Comparison of ENCODE assay signal across 9 cellular contexts in the genomic region with DNA sequence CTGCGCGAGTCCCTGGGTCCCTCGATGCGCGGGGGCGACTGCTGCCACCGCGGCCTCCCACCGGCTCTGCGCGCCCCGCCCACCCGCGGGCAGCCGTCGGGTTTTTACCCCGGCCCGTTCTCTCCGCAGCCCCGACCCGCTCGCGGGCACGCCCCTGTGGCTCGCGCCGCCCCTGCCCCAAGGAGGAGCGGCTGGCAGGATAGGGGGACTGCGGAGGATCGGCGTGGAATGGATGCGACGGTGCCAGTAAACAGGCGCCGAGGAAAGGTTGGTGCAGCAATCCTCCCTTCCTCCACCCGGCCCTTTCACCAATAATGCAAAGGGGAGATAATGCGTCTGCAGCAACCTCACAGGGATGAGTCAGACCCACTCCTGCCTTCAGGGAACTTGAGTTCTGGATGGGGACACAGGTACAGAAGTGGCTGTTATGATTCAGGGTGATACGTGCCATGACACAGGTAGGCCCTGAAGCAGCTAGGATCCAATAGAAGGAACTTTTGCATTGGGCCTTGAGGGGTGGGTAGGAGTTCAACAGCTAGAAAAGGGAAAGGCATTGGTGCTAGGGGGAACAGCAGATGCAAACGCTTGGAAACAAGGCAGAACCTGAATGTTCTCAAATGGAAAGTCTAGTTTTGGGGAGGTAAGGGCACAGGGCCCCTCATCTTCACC. TPM values are rescaled to one million over a fixed set of nuclear protein-coding genes. Genes with fewer than 3 reads are reported as not detected.
DNase-seq lines count a peak whose midpoint lies in the region; ATAC-seq and TF ChIP-seq lines count a peak whose summit lies in the region.
"Had no signal": no experiment of that assay in that cellular context is flagged by ENCODE, and none has a peak within 500 bp of the region (broad histone marks: within the 10 kb centered on the region; RNA-seq: fewer than 3 reads in every experiment).

No MANE protein-coding gene starts in this region.

- peak; percentile 52 for ATAC-seq in T-helper 17 cell

- no peak overlapping the region for H3K4me3 Mint-ChIP-seq in MCF 10A (ENCODE audit: unreplicated experiment)
- H3K4me3 Mint-ChIP-seq in T-helper 17 cell, result no peak overlapping the region
- H3K4me3 Mint-ChIP-seq in immature natural killer cell, result peak overlapping the region; percentile 33 to 71 (median 56)

- intact Hi-C loops in MCF 10A (cut with micrococcal nuclease), result no loop called here
- intact Hi-C loops in transverse colon (cut with DNase I; ENCODE audit: low total_unique reads), result no loop called here

- WGBS in transverse colon (ENCODE audit: low coverage in 1 of 2), 2 donors, result 10 to 60% methylated on average over 1 to 32 of the region's 39 CpGs

- H3K36me3 ChIP-seq in transverse colon, result no peaks in the 10 kb centered on the region

- POLR2A ChIA-PET in MCF 10A (lab: Yijun Ruan, JAX), result no interaction called here

- H3K4me3 ChIP-seq in transverse colon, result peak overlapping the region in 3 of 4 donors; percentile 40 to 55 (median 53)

- TF ChIP-seq POLR2A in transverse colon (IDR thresholded peaks at IDR 0.05), result no peak

- CTCF ChIA-PET in MCF 10A (lab: Yijun Ruan, JAX), result interaction anchor here (1.0 to 2.5 kb wide), 2 partner anchors 43 to 52 kb away, joined by 3 to 10 read pairs; no protein-coding TSS in a partner anchor

- H3K27ac Mint-ChIP-seq in MCF 10A (ENCODE audit: low read depth, unreplicated experiment) (no peak overlapping the region), T-helper 17 cell (no peak overlapping the region), immature natural killer cell (no peak overlapping the region)

- H3K4me1 Mint-ChIP-seq in MCF 10A (ENCODE audit: insufficient read depth, unreplicated experiment), result no peaks in the 10 kb centered on the region
- no peaks in the 10 kb centered on the region for H3K4me1 Mint-ChIP-seq in T-helper 17 cell
- H3K4me1 Mint-ChIP-seq in immature natural killer cell, result peaks cover 6 to 14% of the 10 kb centered on the region in 2 donors

- H3K27me3 Mint-ChIP-seq in MCF 10A (ENCODE audit: insufficient read depth, unreplicated experiment) (no peaks in the 10 kb centered on the region), T-helper 17 cell (peaks cover 22% of the 10 kb centered on the region), immature natural killer cell (ENCODE audit: low read depth in 3 of 3) (peaks cover 4 to 17% (median 12%) of the 10 kb centered on the region in 3 donors)

- in situ Hi-C loops in T47D (cut with HindIII; ENCODE audit: low pct_unique_long_range_greater_than_20kb, low sequenced_read_pairs), result no loop called here
- in situ Hi-C loops in transverse colon (cut with MboI; ENCODE audit: low pct_ligation_motif_present in 1 of 4, low pct_unique_long_range_greater_than_20kb in 1 of 4, low sequenced_read_pairs in 3 of 4), result no loop called here

- H3K36me3 Mint-ChIP-seq in MCF 10A (ENCODE audit: insufficient read depth, unreplicated experiment) (peaks cover 6% of the 10 kb centered on the region), T-helper 17 cell (ENCODE audit: low read depth) (peaks cover 3% of the 10 kb centered on the region), immature natural killer cell (peaks cover 0 to 2% (median 0%) of the 10 kb centered on the region in 3 donors)

- peak; percentile 45 to 54 for DNase-seq in T47D (ENCODE audit: low read depth in 1 of 2, low spot score in 1 of 2)
- DNase-seq in MCF 10A (ENCODE audit: unreplicated experiment), result no peak
- DNase-seq in T-helper 17 cell, result no peak
- DNase-seq in immature natural killer cell, result no peak
- no peak for DNase-seq in transverse colon
- no peak for DNase-seq in HT-29 (ENCODE audit: low spot score)
- no peak for DNase-seq in EL
- DNase-seq in SK-N-DZ (ENCODE audit: low spot score), result no peak
- DNase-seq: NCI-H1048 had no signal

- H3K9me3 Mint-ChIP-seq in MCF 10A (ENCODE audit: unreplicated experiment) (peaks cover 3% of the 10 kb centered on the region), immature natural killer cell (peaks cover under 1 to 7% (median 2%) of the 10 kb centered on the region in 6 donors)

- peaks cover 7 to 38% (median 36%) of the 10 kb centered on the region in 4 donors for H3K4me1 ChIP-seq in transverse colon

- H3K27me3 ChIP-seq in transverse colon, result peaks cover 37% of the 10 kb centered on the region

- TF ChIP-seq CTCF in MCF 10A (IDR thresholded peaks at IDR 0.05; ENCODE audit: unreplicated experiment), result no peak
- no peak for TF ChIP-seq CTCF in transverse colon (IDR thresholded peaks at IDR 0.05)

- H3K9me3 ChIP-seq in T-helper 17 cell (ENCODE audit: control insufficient read depth, low read length, poor library complexity, severe bottlenecking) (no peaks in the 10 kb centered on the region), transverse colon (no peaks in the 10 kb centered on the region)

- H3K27ac ChIP-seq in transverse colon, result peak overlapping the region; percentile 72 to 87 (median 84)

- TF ChIP-seq EP300 in transverse colon (IDR thresholded peaks at IDR 0.05; ENCODE audit: low read depth), result no peak

- no TSS peak for BruUV-seq in MCF 10A (replicated peaks; lab: Mats Ljungman, UMichigan)

RNA-seq across cellular contexts. Expression of a gene that starts 0.6 kb away (rescaled TPM):
- total RNA-seq in MCF 10A (2022) (0.07 and 0.39 TPM in 2 replicates), T-helper 17 cell (under 1 TPM in 1 of 2 donors, not detected in 1; 0.30 TPM), transverse colon (10 to 100 TPM in 3 of 4 donors, 1 to 10 TPM in 1; 4.9 to 33.2 (median 23.7) TPM)
- polyA plus RNA-seq in immature natural killer cell, result 10 to 100 TPM in 2 of 3 donors, 1 to 10 TPM in 1; 7.8 to 21.7 (median 12.1) TPM
- 87.3 and 94.2 TPM in 2 replicates for total RNA-seq in HT-29 (2014; rRNA removed; shearing (Covaris generic))
- polyA plus RNA-seq in SK-N-DZ (2014; cell fraction: cytosol; rRNA removed), result not detected in 2 replicates
- 0.04 TPM in 1 of 2 replicates, not detected in the other for polyA plus RNA-seq in SK-N-DZ (2014; cell fraction: nucleus; rRNA removed)

Comparison
In these comparisons a context has a peak if more than half of its experiments do, and no peak if none do; other contexts are left out.
1. DNase-seq: peak in T47D (2 of 2); none in MCF 10A (single experiment), T-helper 17 cell (0 of 3), immature natural killer cell (0 of 3), transverse colon (single experiment), HT-29 (single experiment), EL (single experiment) and SK-N-DZ (single experiment).
2. H3K4me3 Mint-ChIP-seq: peak in immature natural killer cell (5 of 5); none in MCF 10A (single experiment) and T-helper 17 cell (single experiment).